Comparison of ENCODE assay signal across 12 cellular contexts in the genomic region with DNA sequence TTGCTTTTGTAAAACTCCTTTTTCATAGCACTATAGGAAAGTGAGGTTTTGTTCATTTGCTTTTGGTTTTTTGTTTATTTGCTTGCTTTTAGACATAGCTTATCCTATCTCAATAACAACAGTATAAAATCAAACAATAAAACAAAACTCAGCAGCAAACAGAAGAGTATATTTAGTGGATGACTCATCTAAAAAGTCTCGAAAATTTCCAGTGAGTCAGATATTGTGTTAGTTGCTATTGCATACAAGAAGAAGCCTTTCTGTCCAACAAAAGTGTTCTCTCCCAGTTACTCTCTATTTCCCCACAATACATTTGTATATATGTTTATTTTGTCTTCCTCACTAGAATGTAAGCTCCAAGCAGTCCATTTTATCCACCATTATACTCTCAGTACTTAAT. TPM values are rescaled to one million over a fixed set of nuclear protein-coding genes. Genes with fewer than 3 reads are reported as not detected.
A peak's percentile ranks its signal among the peaks of the same experiment; 100 is the strongest.
DNase-seq lines count a peak whose midpoint lies in the region; ATAC-seq and TF ChIP-seq lines count a peak whose summit lies in the region.
"Had no signal": no experiment of that assay in that cellular context is flagged by ENCODE, and none has a peak within 500 bp of the region (broad histone marks: within the 10 kb centered on the region; RNA-seq: fewer than 3 reads in every experiment).

No MANE protein-coding gene starts in this region.

- CTCF ChIA-PET in activated CD4-positive, alpha-beta T cell treated with anti-CD3 and anti-CD28 coated beads for 36 hours (lab: Charles Lee) = no interaction called here

- intact Hi-C loops in aorta (cut with DNase I) = no loop called here
- intact Hi-C loops in activated CD4-positive, alpha-beta T cell treated with anti-CD3 and anti-CD28 coated beads for 36 hours (cut with DNase I, micrococcal nuclease) = no loop called here

- peaks cover 30% of the 10 kb centered on the region for H3K36me3 Mint-ChIP-seq in activated CD4-positive, alpha-beta T cell treated with anti-CD3 and anti-CD28 coated beads for 36 hours (ENCODE audit: low read depth)

- no peak overlapping the region for H3K4me3 Mint-ChIP-seq in activated CD4-positive, alpha-beta T cell treated with anti-CD3 and anti-CD28 coated beads for 36 hours
- H3K4me3 Mint-ChIP-seq: naive B cell had no signal

- no peaks in the 10 kb centered on the region for H3K79me2 ChIP-seq in smooth muscle cell (ENCODE audit: low read depth)

- no peaks in the 10 kb centered on the region for H3K27me3 Mint-ChIP-seq in activated CD4-positive, alpha-beta T cell treated with anti-CD3 and anti-CD28 coated beads for 36 hours
- H3K27me3 Mint-ChIP-seq: naive B cell had no signal

- in situ Hi-C loops in GM13977 (cut with MboI; ENCODE audit: low pct_unique_long_range_greater_than_20kb, low sequenced_read_pairs, unreplicated experiment) = no loop called here

- H3K4me3 ChIP-seq in smooth muscle cell (no peak overlapping the region), aorta (ENCODE audit: low read length in 2 of 2) (no peak overlapping the region)
- H3K4me3 ChIP-seq: transverse colon had no signal

- H2AFZ ChIP-seq in smooth muscle cell (ENCODE audit: low read depth) = no peak overlapping the region

- ATAC-seq in esophagus mucosa = peak; percentile 72
- ATAC-seq in aorta (ENCODE audit: low FRiP score) = no peak
- no peak for ATAC-seq in activated CD4-positive, alpha-beta T cell treated with anti-CD3 and anti-CD28 coated beads for 36 hours

- H3K36me3 ChIP-seq in smooth muscle cell (ENCODE audit: low read depth) (no peaks in the 10 kb centered on the region), aorta (ENCODE audit: control insufficient read depth in 1 of 2, insufficient read depth in 2 of 2, low read length in 1 of 2) (no peaks in the 10 kb centered on the region)
- H3K36me3 ChIP-seq: transverse colon had no signal

- no peaks in the 10 kb centered on the region for H4K20me1 ChIP-seq in smooth muscle cell (ENCODE audit: low read depth)

- no peaks in the 10 kb centered on the region for H3K4me1 ChIP-seq in smooth muscle cell (ENCODE audit: low read depth)
- H3K4me1 ChIP-seq in aorta (ENCODE audit: control insufficient read depth in 1 of 2, insufficient read depth in 2 of 2, low read length in 2 of 2) = no peaks in the 10 kb centered on the region
- H3K4me1 ChIP-seq: transverse colon had no signal

- no peak for TF ChIP-seq CTCF in GM13977 (IDR thresholded peaks at IDR 0.05; ENCODE audit: extremely low read depth, insufficient read depth, missing control alignments)
- no peak for TF ChIP-seq CTCF in smooth muscle cell (IDR thresholded peaks at IDR 0.05; ENCODE audit: borderline replicate concordance, insufficient read depth, poor library complexity, severe bottlenecking)

- H3K27ac Mint-ChIP-seq in activated CD4-positive, alpha-beta T cell treated with anti-CD3 and anti-CD28 coated beads for 36 hours = no peak overlapping the region
- H3K27ac Mint-ChIP-seq: naive B cell had no signal

- H3K27me3 ChIP-seq in smooth muscle cell (ENCODE audit: low read depth) = no peaks in the 10 kb centered on the region
- H3K27me3 ChIP-seq in aorta (ENCODE audit: control insufficient read depth in 1 of 2, insufficient read depth in 2 of 2, low read length in 1 of 2) = no peaks in the 10 kb centered on the region
- H3K27me3 ChIP-seq: transverse colon had no signal

- POLR2A ChIA-PET in activated CD4-positive, alpha-beta T cell treated with anti-CD3 and anti-CD28 coated beads for 36 hours (lab: Charles Lee) = no interaction called here

- peak overlapping the region; percentile 38 for H3K27ac ChIP-seq in smooth muscle cell (ENCODE audit: low read depth)
- H3K27ac ChIP-seq in aorta (ENCODE audit: low read depth in 1 of 2, low read length in 2 of 2) = no peak overlapping the region
- H3K27ac ChIP-seq: transverse colon had no signal

- peaks cover 30% of the 10 kb centered on the region for H3K9me3 Mint-ChIP-seq in activated CD4-positive, alpha-beta T cell treated with anti-CD3 and anti-CD28 coated beads for 36 hours (ENCODE audit: low read depth)

- DNase-seq in GM13977 (ENCODE audit: low spot score) (peak; percentile 25), NCI-H460 (ENCODE audit: extremely low read depth, low read depth) (peak; percentile 20), smooth muscle cell (lab: John Stamatoyannopoulos, UW; ENCODE audit: unreplicated experiment) (no peak), NCI-H446 (lab: John Stamatoyannopoulos, UW) (no peak), NCI-H146 treated with DMSO at 0.1 percent for 48 hours (lab: John Stamatoyannopoulos, UW; ENCODE audit: unreplicated experiment) (no peak), aorta (no peak)
- DNase-seq in activated CD4-positive, alpha-beta T cell treated with anti-CD3 and anti-CD28 coated beads for 36 hours = no peak
- DNase-seq: caudate nucleus, hypothalamus, naive B cell, transverse colon had no signal

- no peaks in the 10 kb centered on the region for H3K4me1 Mint-ChIP-seq in activated CD4-positive, alpha-beta T cell treated with anti-CD3 and anti-CD28 coated beads for 36 hours
- H3K4me1 Mint-ChIP-seq: naive B cell had no signal

- H3K9me3 ChIP-seq in smooth muscle cell (replicated peaks; ENCODE audit: low read depth) = peaks cover 5% of the 10 kb centered on the region
- no peaks in the 10 kb centered on the region for H3K9me3 ChIP-seq in aorta (ENCODE audit: control insufficient read depth, low read length)

- no peak overlapping the region for H3K9ac ChIP-seq in smooth muscle cell (ENCODE audit: low read depth)

- no peaks in the 10 kb centered on the region for H3F3A ChIP-seq in smooth muscle cell (ENCODE audit: low read depth)

- H3K4me2 ChIP-seq in smooth muscle cell = no peak overlapping the region

- WGBS in smooth muscle cell (ENCODE audit: low lambda C conversion rate) = 19% methylated on average over 1 of the region's 1 CpG
- WGBS in aorta, 2 donors = 2 to 6% methylated on average over 1 of the region's 1 CpG

RNA-seq across cellular contexts. Expression of a gene that starts 36.0 kb away (rescaled TPM):
- total RNA-seq in NCI-H460 (2014; rRNA removed; shearing (Covaris generic)) = 0.12 and 0.38 TPM in 2 replicates
- polyA plus RNA-seq in NCI-H460 (2014; cell fraction: nucleus; rRNA removed) = not detected in 2 replicates
- total RNA-seq in esophagus mucosa (17.5 TPM), smooth muscle cell (0.45 and 0.99 TPM in 2 replicates), aorta (100 to 1,000 TPM; 145 to 354 TPM)
- polyA plus RNA-seq in smooth muscle cell (0.43 and 2.9 TPM in 2 replicates), aorta (10 to 100 TPM; 47.1 to 76.1 TPM)
- total RNA-seq in activated CD4-positive, alpha-beta T cell treated with anti-CD3 and anti-CD28 coated beads for 36 hours = not detected

Comparison
In these comparisons a context has a peak if more than half of its experiments do, and no peak if none do; other contexts are left out.
1. DNase-seq: peak in GM13977 (single experiment) and NCI-H460 (single experiment); none in smooth muscle cell (single experiment), NCI-H446 (0 of 2), NCI-H146 treated with DMSO at 0.1 percent for 48 hours (single experiment), aorta (0 of 2) and activated CD4-positive, alpha-beta T cell treated with anti-CD3 and anti-CD28 coated beads for 36 hours (single experiment).